In genomic region chr10:48506147-48506917, GRCh38 we compare ENCODE assay signal across 8 cellular contexts.
DNase-seq lines count a peak whose midpoint lies in the region; ATAC-seq and TF ChIP-seq lines count a peak whose summit lies in the region.

No MANE protein-coding gene starts in this region.

- H3K36me3 Mint-ChIP-seq in endodermal cell (ENCODE audit: low read depth) = no peaks in the 10 kb centered on the region

- no peaks in the 10 kb centered on the region for H3K9me3 ChIP-seq in endodermal cell (ENCODE audit: control insufficient read depth, low read length)

- H3K4me1 ChIP-seq in endodermal cell (ENCODE audit: control insufficient read depth, insufficient read depth, low read length) = no peaks in the 10 kb centered on the region

- DNase-seq in stimulated activated CD4-positive, alpha-beta T cell treated with anti-CD3 and anti-CD28 coated beads, Interleukin-1b, Interleukin-23, amount 100 ng/mL, for 48 hours = peak; percentile 15
- no peak for DNase-seq in stimulated activated CD4-positive, alpha-beta T cell treated with anti-CD3 and anti-CD28 coated beads, Interleukin-4, amount 100 ng/mL, for 24 hours
- DNase-seq in NCI-H510A treated with DMSO at 0.1 percent for 48 hours (lab: John Stamatoyannopoulos, UW) (peak; percentile 55), endodermal cell (peak; percentile 55), superior temporal gyrus (ENCODE audit: extremely low spot score) (peak; percentile 55)

- H3K27me3 Mint-ChIP-seq in endodermal cell (ENCODE audit: insufficient read depth) = peaks cover 7% of the 10 kb centered on the region

- WGBS in endodermal cell (ENCODE audit: insufficient coverage in 1 of 2, insufficient read length in 1 of 2), 2 experiments = 93 to 94% methylated on average over 7 to 8 of the region's 8 CpGs

- H3K4me3 Mint-ChIP-seq in endodermal cell = no peak overlapping the region

- no peaks in the 10 kb centered on the region for H3K36me3 ChIP-seq in endodermal cell (ENCODE audit: control insufficient read depth, insufficient read depth, low read length)

- peaks cover 4% of the 10 kb centered on the region for H3K4me1 Mint-ChIP-seq in endodermal cell

- ATAC-seq in GM18502 (IDR thresholded peaks at IDR 0.05; ENCODE audit: poor library complexity, unreplicated experiment) (no peak), GM18907 (IDR thresholded peaks at IDR 0.05; ENCODE audit: unreplicated experiment) (no peak), HG03097 (IDR thresholded peaks at IDR 0.05; ENCODE audit: low FRiP score, unreplicated experiment) (no peak)

- H3K27ac ChIP-seq in endodermal cell (ENCODE audit: low read depth, low read length) = no peak overlapping the region

- H3K27ac Mint-ChIP-seq in endodermal cell = no peak overlapping the region

- TF ChIP-seq CTCF in endodermal cell (conservative IDR thresholded peaks at IDR 0.05) = peak; percentile 46

- H3K4me3 ChIP-seq in endodermal cell (ENCODE audit: low read length) = no peak overlapping the region

- H3K27me3 ChIP-seq in endodermal cell (ENCODE audit: control insufficient read depth, insufficient read depth, low read length, poor library complexity, severe bottlenecking) = no peaks in the 10 kb centered on the region

- no peak overlapping the region for H3K9ac ChIP-seq in endodermal cell (ENCODE audit: extremely low read depth, low read length, poor library complexity, severe bottlenecking)

- H3K9me3 Mint-ChIP-seq in endodermal cell = no peaks in the 10 kb centered on the region
